Comparison of ENCODE assay signal across 17 cellular contexts in genomic region chr17:64252831-64253230, GRCh38.
"Had no signal": no experiment of that assay in that cellular context is flagged by ENCODE, and none has a peak within 500 bp of the region (broad histone marks: within the 10 kb centered on the region; RNA-seq: fewer than 3 reads in every experiment).

No MANE protein-coding gene starts in this region.

- H3K27ac ChIP-seq: gastrocnemius medialis, left lung, neutrophil, tibial artery had no signal

- H3K4me1 Mint-ChIP-seq: activated CD4-positive, alpha-beta T cell treated with anti-CD3 and anti-CD28 coated beads, Interleukin-2, amount 10 ng/mL, durations not matched to agents 7 days and 5 days had no signal

- ATAC-seq: gastrocnemius medialis; left lung; natural killer cell; stimulated activated naive B cell treated with anti-CD40 and anti-IgM and Interleukin-4, amounts not matched to agents 10 μg/mL and 1 μg/mL and 100 μg/mL, for 72 hours had no signal

- H3K9me3 Mint-ChIP-seq: activated CD4-positive, alpha-beta T cell treated with anti-CD3 and anti-CD28 coated beads, Interleukin-2, amount 10 ng/mL, durations not matched to agents 7 days and 5 days; activated naive CD8-positive, alpha-beta T cell treated with anti-CD3 and anti-CD28 coated beads for 36 hours; activated T-helper 1 cell treated with anti-CD3 and anti-CD28 coated beads, Interleukin-12 subunit alpha, Interleukin-12 subunit beta, Interleukin-2, Interleukin-4 antibody, amounts not matched to agents 30 ng/mL and 10 ng/mL and 1 ng/mL, durations not matched to agents 14 hours and 24 hours and 36 hours; endodermal cell; natural killer cell; stimulated activated naive B cell treated with anti-CD40 and anti-IgM and Interleukin-4, amounts not matched to agents 10 μg/mL and 1 μg/mL and 100 μg/mL, for 72 hours; T-helper 2 cell treated with Interferon-gamma antibody and Interleukin-4, amounts not matched to agents 5 μg/mL and 100 μg/mL, for 36 hours had no signal

- H3K36me3 Mint-ChIP-seq: natural killer cell had no signal

- H3K27me3 ChIP-seq: gastrocnemius medialis, left lung, neutrophil, tibial artery had no signal

- H3K27me3 Mint-ChIP-seq: activated CD4-positive, alpha-beta T cell treated with anti-CD3 and anti-CD28 coated beads, Interleukin-2, amount 10 ng/mL, durations not matched to agents 7 days and 5 days; activated naive CD8-positive, alpha-beta T cell treated with anti-CD3 and anti-CD28 coated beads for 36 hours; stimulated activated naive B cell treated with anti-CD40 and anti-IgM and Interleukin-4, amounts not matched to agents 10 μg/mL and 1 μg/mL and 100 μg/mL, for 72 hours had no signal

- H3K4me3 Mint-ChIP-seq: activated CD4-positive, alpha-beta T cell treated with anti-CD3 and anti-CD28 coated beads, Interleukin-2, amount 10 ng/mL, durations not matched to agents 7 days and 5 days; activated naive CD8-positive, alpha-beta T cell treated with anti-CD3 and anti-CD28 coated beads for 36 hours; activated T-helper 1 cell treated with anti-CD3 and anti-CD28 coated beads, Interleukin-12 subunit alpha, Interleukin-12 subunit beta, Interleukin-2, Interleukin-4 antibody, amounts not matched to agents 30 ng/mL and 10 ng/mL and 1 ng/mL, durations not matched to agents 14 hours and 24 hours and 36 hours; endodermal cell; natural killer cell; stimulated activated naive B cell treated with anti-CD40 and anti-IgM and Interleukin-4, amounts not matched to agents 10 μg/mL and 1 μg/mL and 100 μg/mL, for 72 hours; T-helper 2 cell treated with Interferon-gamma antibody and Interleukin-4, amounts not matched to agents 5 μg/mL and 100 μg/mL, for 36 hours had no signal

- H3K27ac Mint-ChIP-seq: activated CD4-positive, alpha-beta T cell treated with anti-CD3 and anti-CD28 coated beads, Interleukin-2, amount 10 ng/mL, durations not matched to agents 7 days and 5 days; activated naive CD8-positive, alpha-beta T cell treated with anti-CD3 and anti-CD28 coated beads for 36 hours; activated T-helper 1 cell treated with anti-CD3 and anti-CD28 coated beads, Interleukin-12 subunit alpha, Interleukin-12 subunit beta, Interleukin-2, Interleukin-4 antibody, amounts not matched to agents 30 ng/mL and 10 ng/mL and 1 ng/mL, durations not matched to agents 14 hours and 24 hours and 36 hours; endodermal cell; natural killer cell; stimulated activated naive B cell treated with anti-CD40 and anti-IgM and Interleukin-4, amounts not matched to agents 10 μg/mL and 1 μg/mL and 100 μg/mL, for 72 hours; T-helper 2 cell treated with Interferon-gamma antibody and Interleukin-4, amounts not matched to agents 5 μg/mL and 100 μg/mL, for 36 hours had no signal

- DNase-seq: activated CD4-positive, alpha-beta T cell treated with anti-CD3 and anti-CD28 coated beads, Interleukin-2, amount 10 ng/mL, durations not matched to agents 7 days and 5 days; activated CD8-positive, alpha-beta memory T cell treated with anti-CD3 and anti-CD28 coated beads for 24 hours; activated naive CD8-positive, alpha-beta T cell treated with anti-CD3 and anti-CD28 coated beads for 36 hours; anterior cingulate cortex; endodermal cell; gastrocnemius medialis; left lung; natural killer cell; posterior cingulate gyrus; stimulated activated CD4-positive, alpha-beta T cell treated with anti-CD3 and anti-CD28 coated beads, Interleukin-15, amount 100 ng/mL, for 24 hours; stimulated activated CD4-positive, alpha-beta T cell treated with anti-CD3 and anti-CD28 coated beads, Interleukin-4, amount 100 ng/mL, for 1 hour; stimulated activated naive B cell treated with anti-CD40 and anti-IgM and Interleukin-4, amounts not matched to agents 10 μg/mL and 1 μg/mL and 100 μg/mL, for 72 hours; SW 1271; tibial artery had no signal

- H3K4me3 ChIP-seq: gastrocnemius medialis, left lung, tibial artery had no signal

- H3K36me3 ChIP-seq: gastrocnemius medialis, left lung, neutrophil, tibial artery had no signal
